10 cellular contexts compared by ENCODE assay signal in genomic region chr20:4006640-4007039, GRCh38. TPM values are rescaled to one million over a fixed set of nuclear protein-coding genes. Genes with fewer than 3 reads are reported as not detected.
DNase-seq lines count a peak whose midpoint lies in the region; ATAC-seq and TF ChIP-seq lines count a peak whose summit lies in the region.
"Had no signal": no experiment of that assay in that cellular context is flagged by ENCODE, and none has a peak within 500 bp of the region (broad histone marks: within the 10 kb centered on the region; RNA-seq: fewer than 3 reads in every experiment).

No MANE protein-coding gene starts in this region.

- H3K4ac ChIP-seq in neuronal stem cell (ENCODE audit: low read length), result no peak overlapping the region

- no peak overlapping the region for H2BK15ac ChIP-seq in neuronal stem cell (ENCODE audit: low read length)

- WGBS in neuronal stem cell (ENCODE audit: extremely low coverage in 2 of 2, insufficient read length in 2 of 2, insufficient replicate concordance in 1 of 2), 2 donors, result no CpG with 5 or more reads among the region's 1 CpG

- H3K9me3 Mint-ChIP-seq in stimulated activated effector memory CD8-positive, alpha-beta T cell treated with anti-CD3 and anti-CD28 coated beads, Interleukin-12 subunit alpha, Interleukin-12 subunit beta, amount 100 ng/mL, for 72 hours, result no peaks in the 10 kb centered on the region
- H3K9me3 Mint-ChIP-seq: CD4-positive, alpha-beta memory T cell had no signal

- H3K9ac ChIP-seq in neuronal stem cell (ENCODE audit: low read depth, low read length, poor library complexity), result no peak overlapping the region

- no peaks in the 10 kb centered on the region for H3K79me1 ChIP-seq in neuronal stem cell (ENCODE audit: low read depth, low read length)

- TF ChIP-seq CTCF in fibroblast of pulmonary artery (IDR thresholded peaks at IDR 0.05; ENCODE audit: low read length, missing control alignments), result no peak

- H3K36me3 Mint-ChIP-seq in stimulated activated effector memory CD8-positive, alpha-beta T cell treated with anti-CD3 and anti-CD28 coated beads, Interleukin-12 subunit alpha, Interleukin-12 subunit beta, amount 100 ng/mL, for 72 hours, result peaks cover 15% of the 10 kb centered on the region

- H2AK5ac ChIP-seq in neuronal stem cell (ENCODE audit: low read depth, low read length), result no peak overlapping the region

- no peak overlapping the region for H3K23ac ChIP-seq in neuronal stem cell (ENCODE audit: low read depth, low read length, poor library complexity)

- H2AFZ ChIP-seq in neuronal stem cell (ENCODE audit: low read length), result no peak overlapping the region

- peaks cover 4 to 16% of the 10 kb centered on the region in 2 donors for H3K36me3 ChIP-seq in neuronal stem cell (replicated peaks in 1 of 2; ENCODE audit: control insufficient read depth in 2 of 2, insufficient read depth in 2 of 2, low read length in 2 of 2)

- no peak overlapping the region for H2BK120ac ChIP-seq in neuronal stem cell (ENCODE audit: low read depth, low read length)

- DNase-seq in Ammon's horn (ENCODE audit: low spot score), result peak; percentile 80
- peak; percentile 79 for DNase-seq in NCI-H69 (lab: John Stamatoyannopoulos, UW)
- peak; percentile 49 for DNase-seq in fibroblast of pulmonary artery (ENCODE audit: low read depth)
- DNase-seq in neuronal stem cell (ENCODE audit: low spot score), result no peak
- DNase-seq in stimulated activated effector memory CD8-positive, alpha-beta T cell treated with anti-CD3 and anti-CD28 coated beads, Interleukin-12 subunit alpha, Interleukin-12 subunit beta, amount 100 ng/mL, for 72 hours (ENCODE audit: low spot score in 2 of 2), result no peak
- no peak for DNase-seq in activated CD4-positive, alpha-beta T cell treated with anti-CD3 and anti-CD28 coated beads for 1 hour
- DNase-seq: CD4-positive, alpha-beta memory T cell had no signal

- H3K27me3 ChIP-seq in neuronal stem cell (ENCODE audit: control insufficient read depth in 3 of 3, insufficient read depth in 3 of 3, low read depth in 1 of 3, low read length in 3 of 3), result no peaks in the 10 kb centered on the region

- no peak overlapping the region for H3K4me2 ChIP-seq in neuronal stem cell (ENCODE audit: insufficient read depth, low read length, poor library complexity, severe bottlenecking)

- no peak for ATAC-seq in GM18858 (IDR thresholded peaks at IDR 0.05; ENCODE audit: unreplicated experiment)
- no peak for ATAC-seq in stimulated activated effector memory CD8-positive, alpha-beta T cell treated with anti-CD3 and anti-CD28 coated beads, Interleukin-12 subunit alpha, Interleukin-12 subunit beta, amount 100 ng/mL, for 72 hours
- ATAC-seq in GM18502 (IDR thresholded peaks at IDR 0.05; ENCODE audit: poor library complexity, unreplicated experiment), result no peak
- ATAC-seq: GM12878 had no signal

- H3K4me3 ChIP-seq in fibroblast of pulmonary artery (replicated peaks; ENCODE audit: low read depth, low read length) (no peak overlapping the region), neuronal stem cell (ENCODE audit: low read length in 2 of 2) (no peak overlapping the region)
- H3K4me3 ChIP-seq: GM12878 had no signal

- no peak overlapping the region for H2BK5ac ChIP-seq in neuronal stem cell (ENCODE audit: low read length)

- no peak overlapping the region for H3K14ac ChIP-seq in neuronal stem cell (ENCODE audit: low read length)

- no peak overlapping the region for H3K4me3 Mint-ChIP-seq in stimulated activated effector memory CD8-positive, alpha-beta T cell treated with anti-CD3 and anti-CD28 coated beads, Interleukin-12 subunit alpha, Interleukin-12 subunit beta, amount 100 ng/mL, for 72 hours

- H4K8ac ChIP-seq in neuronal stem cell (ENCODE audit: low read depth, low read length), result no peak overlapping the region

- peaks cover 0 to 7% of the 10 kb centered on the region in 2 donors for H3K9me3 ChIP-seq in neuronal stem cell (replicated peaks in 1 of 2; ENCODE audit: control insufficient read depth in 2 of 2, insufficient read depth in 1 of 2, low read depth in 1 of 2, low read length in 2 of 2)

- H3K27ac Mint-ChIP-seq in stimulated activated effector memory CD8-positive, alpha-beta T cell treated with anti-CD3 and anti-CD28 coated beads, Interleukin-12 subunit alpha, Interleukin-12 subunit beta, amount 100 ng/mL, for 72 hours, result no peak overlapping the region

- H3K18ac ChIP-seq in neuronal stem cell (ENCODE audit: low read length), result peak overlapping the region; percentile 55

- H4K91ac ChIP-seq in neuronal stem cell (ENCODE audit: low read depth, low read length, poor library complexity), result no peak overlapping the region

- no peak overlapping the region for H2BK12ac ChIP-seq in neuronal stem cell (ENCODE audit: low read length)

- H3K27ac ChIP-seq in neuronal stem cell (replicated peaks; ENCODE audit: low read length), result no peak overlapping the region

- peaks cover 20% of the 10 kb centered on the region for H3K4me1 Mint-ChIP-seq in stimulated activated effector memory CD8-positive, alpha-beta T cell treated with anti-CD3 and anti-CD28 coated beads, Interleukin-12 subunit alpha, Interleukin-12 subunit beta, amount 100 ng/mL, for 72 hours

- H3K4me1 ChIP-seq in neuronal stem cell (ENCODE audit: control insufficient read depth in 2 of 2, insufficient read depth in 1 of 2, low read depth in 1 of 2, low read length in 2 of 2), result peaks cover 0 to 3% of the 10 kb centered on the region in 2 donors

RNA-seq across cellular contexts. Expression of gene RNF24, which starts 8.7 kb away (rescaled TPM):
- 13.0 TPM for polyA plus RNA-seq in neuronal stem cell (2013, experiment 1 of 2)
- 14.3 TPM for polyA plus RNA-seq in neuronal stem cell (2013, experiment 2 of 2)

Comparison
In these comparisons a context has a peak if more than half of its experiments do, and no peak if none do; other contexts are left out.
1. DNase-seq: peak in Ammon's horn (single experiment), NCI-H69 (single experiment) and fibroblast of pulmonary artery (single experiment); none in neuronal stem cell (single experiment), stimulated activated effector memory CD8-positive, alpha-beta T cell treated with anti-CD3 and anti-CD28 coated beads, Interleukin-12 subunit alpha, Interleukin-12 subunit beta, amount 100 ng/mL, for 72 hours (0 of 2) and activated CD4-positive, alpha-beta T cell treated with anti-CD3 and anti-CD28 coated beads for 1 hour (single experiment).